ENCODE assay signal across 8 cellular contexts in the genomic region with DNA sequence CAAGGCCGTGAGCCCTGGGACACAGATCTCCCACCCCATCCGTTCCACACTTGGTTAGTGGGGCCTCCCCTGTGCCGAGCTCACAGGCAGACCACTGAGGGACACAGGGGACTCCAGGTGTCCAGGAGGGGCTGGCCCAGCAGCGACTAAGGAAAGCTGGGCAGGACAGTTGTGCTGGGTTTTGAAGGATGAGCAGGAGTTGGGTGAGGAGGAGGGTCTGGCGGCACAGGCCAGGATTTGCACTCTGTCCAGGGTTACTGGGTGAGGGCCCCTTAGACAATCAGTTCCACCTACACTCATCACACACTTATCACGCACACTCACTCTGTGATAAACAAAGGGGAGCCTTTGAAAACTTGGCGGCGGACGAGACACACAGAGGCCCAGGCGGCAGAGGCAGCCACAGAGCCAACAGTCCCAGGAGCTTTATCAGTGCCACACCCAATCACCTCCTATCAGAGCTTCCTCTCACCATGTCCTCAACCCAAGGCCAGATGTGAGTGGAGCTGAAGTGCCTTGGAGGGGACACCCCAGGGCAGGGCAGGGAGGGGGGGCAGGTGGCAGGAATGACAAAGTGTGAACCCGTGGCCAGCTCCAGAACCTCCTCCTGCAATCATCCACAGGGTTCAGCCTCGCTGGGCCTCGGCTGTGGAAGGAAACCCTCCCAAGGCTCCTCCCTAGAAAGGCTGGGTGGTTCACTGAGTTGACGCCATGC. TPM values are rescaled to one million over a fixed set of nuclear protein-coding genes. Genes with fewer than 3 reads are reported as not detected.
DNase-seq lines count a peak whose midpoint lies in the region; ATAC-seq and TF ChIP-seq lines count a peak whose summit lies in the region.

No MANE protein-coding gene starts in this region.

- H3K27ac Mint-ChIP-seq in natural killer cell (peak overlapping the region; percentile 93 to 97), endodermal cell (no peak overlapping the region)

- H3K4me3 Mint-ChIP-seq in natural killer cell (peak overlapping the region; percentile 89), endodermal cell (no peak overlapping the region)

- no peak overlapping the region for H3K9ac ChIP-seq in endodermal cell (ENCODE audit: extremely low read depth, low read length, poor library complexity, severe bottlenecking)

- no peak overlapping the region for H3K27ac ChIP-seq in endodermal cell (ENCODE audit: low read depth, low read length)

- peaks cover 10% of the 10 kb centered on the region for H3K4me1 ChIP-seq in endodermal cell (ENCODE audit: control insufficient read depth, insufficient read depth, low read length)

- TF ChIP-seq CTCF in natural killer cell (IDR thresholded peaks at IDR 0.05) (no peak), endodermal cell (conservative IDR thresholded peaks at IDR 0.05) (no peak)

- H3K27me3 ChIP-seq in endodermal cell (ENCODE audit: control insufficient read depth, insufficient read depth, low read length, poor library complexity, severe bottlenecking) = no peaks in the 10 kb centered on the region

- H3K9me3 ChIP-seq in endodermal cell (ENCODE audit: control insufficient read depth, low read length) = no peaks in the 10 kb centered on the region

- H3K9me3 Mint-ChIP-seq in natural killer cell = no peaks in the 10 kb centered on the region
- no peaks in the 10 kb centered on the region for H3K9me3 Mint-ChIP-seq in endodermal cell

- DNase-seq in activated effector memory CD4-positive, alpha-beta T cell treated with Interleukin-2 at 50 U/mL for 16 hours = peak; percentile 37
- DNase-seq in natural killer cell = no peak
- DNase-seq in 8988T = no peak
- no peak for DNase-seq in endodermal cell

- H3K36me3 Mint-ChIP-seq in natural killer cell (no peaks in the 10 kb centered on the region), endodermal cell (ENCODE audit: low read depth) (no peaks in the 10 kb centered on the region)

- no peaks in the 10 kb centered on the region for H3K36me3 ChIP-seq in endodermal cell (ENCODE audit: control insufficient read depth, insufficient read depth, low read length)

- H3K4me1 Mint-ChIP-seq in natural killer cell (peaks cover 76 to 97% of the 10 kb centered on the region in 2 donors), endodermal cell (peaks cover 20% of the 10 kb centered on the region)

- no peak overlapping the region for H3K4me3 ChIP-seq in endodermal cell (ENCODE audit: low read length)

- WGBS in endodermal cell (ENCODE audit: insufficient coverage in 1 of 2, insufficient read length in 1 of 2), 2 experiments = 89% methylated on average over 14 of the region's 14 CpGs; no CpG with 5 or more reads in 1 of the 2 experiments

- H3K27me3 Mint-ChIP-seq in natural killer cell (ENCODE audit: low read depth in 2 of 2) (no peaks in the 10 kb centered on the region), endodermal cell (ENCODE audit: insufficient read depth) (no peaks in the 10 kb centered on the region)

- intact Hi-C loops in natural killer cell (cut with micrococcal nuclease) = loop anchor here (2.0 to 10.0 kb wide), 3 partner anchors 26 to 422 kb away; a partner anchor contains a TSS

- peak; percentile 13 for ATAC-seq in GM18502 (IDR thresholded peaks at IDR 0.05; ENCODE audit: poor library complexity, unreplicated experiment)
- peak; percentile 14 for ATAC-seq in HG03108 (IDR thresholded peaks at IDR 0.05; ENCODE audit: unreplicated experiment)
- peak; percentile 28 to 50 (median 39) for ATAC-seq in natural killer cell
- no peak for ATAC-seq in HG02623 (IDR thresholded peaks at IDR 0.05; ENCODE audit: unreplicated experiment)
- no peak for ATAC-seq in GM18858 (IDR thresholded peaks at IDR 0.05; ENCODE audit: unreplicated experiment)

RNA-seq across cellular contexts. Expression of a gene that starts 26.6 kb away (rescaled TPM):
- 100 to 1,000 TPM in 2 of 3 donors, 10 to 100 TPM in 1; 73.5 to 131 (median 107) TPM for total RNA-seq in natural killer cell
- 10 to 100 TPM; 41.7 to 45.9 TPM for total RNA-seq in endodermal cell
- polyA plus RNA-seq in endodermal cell (2013, experiment 1 of 2) = 51.8 TPM
- polyA plus RNA-seq in endodermal cell (2013, experiment 2 of 2) = 45.1 TPM

Comparison
In these comparisons a context has a peak if more than half of its experiments do, and no peak if none do; other contexts are left out.
1. ATAC-seq: peak in GM18502 (single experiment), HG03108 (single experiment) and natural killer cell (3 of 3); none in HG02623 (single experiment) and GM18858 (single experiment).